In genomic region chr6:111482959-111483735, GRCh38 we compare ENCODE assay signal across 8 cellular contexts. TPM values are rescaled to one million over a fixed set of nuclear protein-coding genes. Genes with fewer than 3 reads are reported as not detected.
DNase-seq lines count a peak whose midpoint lies in the region; ATAC-seq, FAIRE-seq and TF ChIP-seq lines count a peak whose summit lies in the region.

TSS of gene REV3L (minus strand) at chr6:111483218. CDS start at chr6:111482888, 330 bp downstream.

- peaks cover 6% of the 10 kb centered on the region for H3K9me3 ChIP-seq in A673 (ENCODE audit: low read depth, low read length, poor library complexity, severe bottlenecking)
- H3K9me3 ChIP-seq in keratinocyte (ENCODE audit: control insufficient read depth, low read depth, low read length): no peaks in the 10 kb centered on the region

- peak within 1 kb of the TSS; percentile 98 for H3K4me2 ChIP-seq in keratinocyte (ENCODE audit: control insufficient read depth, extremely low read depth, insufficient read depth, low read depth, low read length)

- H3K36me3 ChIP-seq in A673 (ENCODE audit: insufficient read depth, low read length, poor library complexity, severe bottlenecking): peaks cover 6% of the 10 kb centered on the region
- peaks cover 0 to 5% of the 10 kb centered on the region in 2 experiments for H3K36me3 ChIP-seq in keratinocyte (ENCODE audit: control insufficient read depth in 2 of 2, extremely low read depth in 1 of 2, insufficient read depth in 2 of 2, low read length in 2 of 2)

- H3K4me3 ChIP-seq in A673 (ENCODE audit: low read depth, low read length, poor library complexity, severe bottlenecking) (peak within 1 kb of the TSS; percentile 82), keratinocyte (ENCODE audit: control insufficient read depth in 2 of 3, extremely low read depth in 1 of 3, insufficient read depth in 2 of 3, low read depth in 1 of 3, low read length in 3 of 3) (peak within 1 kb of the TSS; percentile 70 to 79 (median 75))

- no TSS peak for BruUV-seq in A673 (replicated peaks; lab: Mats Ljungman, UMichigan)

- DNase-seq in A673 (ENCODE audit: low spot score): peak; percentile 95
- peak; percentile 93 for DNase-seq in NCI-H226
- peak; percentile 73 for DNase-seq in activated CD4-positive, CD25-positive, alpha-beta regulatory T cell treated with anti-CD3 and anti-CD28 coated beads, Interleukin-2, amount 50 U/mL, for 16 hours (ENCODE audit: low read depth, low spot score)
- peak; percentile 81 for DNase-seq in central memory CD4-positive, alpha-beta T cell
- no peak for DNase-seq in keratinocyte (ENCODE audit: low read depth, low spot score)
- DNase-seq in stimulated activated CD4-positive, alpha-beta T cell treated with anti-CD3 and anti-CD28 coated beads, Interleukin-15, amount 100 ng/mL, for 1 hour (ENCODE audit: low read depth in 1 of 2, low spot score in 1 of 2): peak; percentile 77 to 80

- peak within 1 kb of the TSS; percentile 93 for H3K9ac ChIP-seq in keratinocyte (ENCODE audit: control insufficient read depth, extremely low read depth, insufficient read depth, low read length)

- H4K20me1 ChIP-seq in keratinocyte (ENCODE audit: control insufficient read depth, extremely low read depth, insufficient read depth, low read length): no peaks in the 10 kb centered on the region

- peaks cover 39% of the 10 kb centered on the region for H3K79me2 ChIP-seq in keratinocyte (ENCODE audit: control insufficient read depth, insufficient read depth, low read length)

- no peak for TF ChIP-seq CTCF in A673 (conservative IDR thresholded peaks at IDR 0.05; ENCODE audit: low read depth, low read length)
- TF ChIP-seq CTCF in keratinocyte (optimal IDR thresholded peaks at IDR 0.05 in 1 of 3, IDR thresholded peaks at IDR 0.05 in 1 of 3, conservative IDR thresholded peaks at IDR 0.05 in 1 of 3; ENCODE audit: extremely low read depth in 1 of 3, insufficient read depth in 2 of 3, low read length in 3 of 3): no peak

- intact Hi-C loops in A673 (cut with micrococcal nuclease; ENCODE audit: unreplicated experiment): loop anchor here (5.0 to 10.0 kb wide), 5 partner anchors 89 to 559 kb away; partner anchors contain the start of gene TRAF3IP2

- ATAC-seq in GM18861 (IDR thresholded peaks at IDR 0.05; ENCODE audit: unreplicated experiment): peak; percentile 13
- ATAC-seq in HG03095 (IDR thresholded peaks at IDR 0.05; ENCODE audit: unreplicated experiment): peak; percentile 28

- dilution Hi-C loops in keratinocyte (cut with MboI; ENCODE audit: extremely low pct_ligation_motif_present, low sequenced_read_pairs): no loop called here

- CTCF ChIA-PET in A673 (lab: Charles Lee): interaction anchor here (0.6 to 1.8 kb wide), 2 partner anchors 224 kb away, joined by 3 to 7 read pairs; a partner anchor contains a TSS

- no peaks in the 10 kb centered on the region for H3K9me1 ChIP-seq in keratinocyte (ENCODE audit: control insufficient read depth, extremely low read depth, insufficient read depth, low read length)

- H3K27me3 ChIP-seq in A673 (replicated peaks; ENCODE audit: insufficient read depth, low read depth, low read length, poor library complexity): no peaks in the 10 kb centered on the region
- H3K27me3 ChIP-seq in keratinocyte (ENCODE audit: control insufficient read depth, extremely low read depth, insufficient read depth, low read length): no peaks in the 10 kb centered on the region

- peak within 1 kb of the TSS; percentile 97 for H3K27ac ChIP-seq in A673 (ENCODE audit: low read depth, low read length, poor library complexity, severe bottlenecking)
- peak within 1 kb of the TSS; percentile 96 for H3K27ac ChIP-seq in keratinocyte (ENCODE audit: control insufficient read depth, insufficient read depth, low read length)

- peak within 1 kb of the TSS; percentile 86 for H2AFZ ChIP-seq in keratinocyte (ENCODE audit: control insufficient read depth, low read length)

- FAIRE-seq in keratinocyte (lab: Jason Lieb, UNC): no peak

- POLR2A ChIA-PET in A673 (lab: Charles Lee; ENCODE audit: low non-redundant PET): interaction anchor here (1.0 kb wide), 1 partner anchor 58 kb away, joined by 30 read pairs; no protein-coding TSS in a partner anchor

- peaks cover 46% of the 10 kb centered on the region for H3K4me1 ChIP-seq in A673 (ENCODE audit: insufficient read depth, low read length, poor library complexity, severe bottlenecking)
- H3K4me1 ChIP-seq in keratinocyte (ENCODE audit: control insufficient read depth, extremely low read depth, insufficient read depth, low read length): peaks cover 31% of the 10 kb centered on the region

RNA-seq across cellular contexts. Expression of gene REV3L, which starts in this region (rescaled TPM):
- total RNA-seq in A673 (2021): 24.0 and 25.3 TPM in 2 replicates
- 6.0 to 9.5 TPM (median 6.5 TPM) in 3 replicates for polyA plus RNA-seq in keratinocyte
- 3.0 TPM for polyA plus RNA-seq in keratinocyte (2011; ENCODE audit: low read depth)
- polyA plus RNA-seq in keratinocyte (2011; cell fraction: cytosol; rRNA removed): 3.3 and 6.8 TPM in 2 replicates
- 11.6 and 12.4 TPM in 2 replicates for polyA plus RNA-seq in keratinocyte (2011; cell fraction: nucleus; rRNA removed)
- 4.6 and 4.7 TPM in 2 replicates for polyA plus RNA-seq in keratinocyte (2012; ENCODE audit: low replicate concordance)
- 8.0 to 22.5 TPM (median 9.4 TPM) in 3 replicates for polyA minus RNA-seq in keratinocyte
- polyA minus RNA-seq in keratinocyte (2011; cell fraction: cytosol; rRNA and poly(A)+ RNA removed): 7.7 TPM
- polyA minus RNA-seq in keratinocyte (2011; cell fraction: nucleus; rRNA and poly(A)+ RNA removed): 13.6 and 30.9 TPM in 2 replicates
